ENCODE assay signal across 27 cellular contexts in genomic region chr21:31795992-31796391, GRCh38.
"Had no signal": no experiment of that assay in that cellular context is flagged by ENCODE, and none has a peak within 500 bp of the region (broad histone marks: within the 10 kb centered on the region; RNA-seq: fewer than 3 reads in every experiment).

No MANE protein-coding gene starts in this region.

- H3K9me3 ChIP-seq: breast epithelium, esophagus squamous epithelium, pancreas, prostate gland, sigmoid colon, tibial nerve, vagina had no signal

- FAIRE-seq: islet of Langerhans, pancreas, small intestine had no signal

- DNase-seq: activated CD4-positive, alpha-beta T cell treated with anti-CD3 and anti-CD28 coated beads for 4 hours; activated CD4-positive, alpha-beta T cell treated with anti-CD3 and anti-CD28 coated beads, Interleukin-2, amount 50 U/mL, for 4 hours; activated naive CD4-positive, alpha-beta T cell; activated T-cell treated with anti-CD3 and anti-CD28 coated beads for 4 hours; activated T-cell treated with anti-CD3 and anti-CD28 coated beads, Interleukin-2, amount 50 U/mL, for 72 hours; endodermal cell; esophagus squamous epithelium; foreskin fibroblast; glutamatergic neuron; left cardiac atrium; left ventricle myocardium superior; mammary epithelial cell; naive B cell; pancreas; retina; sigmoid colon; small intestine; stimulated activated CD4-positive, alpha-beta T cell treated with anti-CD3 and anti-CD28 coated beads, Interleukin-1b, Interleukin-23, amount 100 ng/mL, for 48 hours; stimulated activated CD4-positive, alpha-beta T cell treated with anti-CD3 and anti-CD28 coated beads, Interleukin-4, amount 100 ng/mL, for 4 hours; stimulated activated CD8-positive, alpha-beta memory T cell treated with anti-CD3 and anti-CD28 coated beads, Interleukin-4, amount 100 ng/mL, for 48 hours; stimulated activated naive CD8-positive, alpha-beta T cell treated with anti-CD3 and anti-CD28 coated beads, Interleukin-15, amount 100 ng/mL, for 72 hours had no signal

- H3K27ac ChIP-seq: breast epithelium, esophagus squamous epithelium, pancreas, prostate gland, sigmoid colon, tibial nerve, vagina, VCaP had no signal

- H3K4me3 ChIP-seq: breast epithelium, esophagus squamous epithelium, pancreas, prostate gland, sigmoid colon, tibial nerve, vagina had no signal

- H3K4me1 ChIP-seq: breast epithelium, pancreas, prostate gland, sigmoid colon, vagina had no signal

- H3K27me3 ChIP-seq: breast epithelium, tibial nerve, vagina had no signal

- H3K36me3 ChIP-seq: breast epithelium, esophagus squamous epithelium, pancreas, prostate gland, sigmoid colon, tibial nerve, vagina had no signal
